Comparison of ENCODE assay signal across 1 cellular context in the genomic region with DNA sequence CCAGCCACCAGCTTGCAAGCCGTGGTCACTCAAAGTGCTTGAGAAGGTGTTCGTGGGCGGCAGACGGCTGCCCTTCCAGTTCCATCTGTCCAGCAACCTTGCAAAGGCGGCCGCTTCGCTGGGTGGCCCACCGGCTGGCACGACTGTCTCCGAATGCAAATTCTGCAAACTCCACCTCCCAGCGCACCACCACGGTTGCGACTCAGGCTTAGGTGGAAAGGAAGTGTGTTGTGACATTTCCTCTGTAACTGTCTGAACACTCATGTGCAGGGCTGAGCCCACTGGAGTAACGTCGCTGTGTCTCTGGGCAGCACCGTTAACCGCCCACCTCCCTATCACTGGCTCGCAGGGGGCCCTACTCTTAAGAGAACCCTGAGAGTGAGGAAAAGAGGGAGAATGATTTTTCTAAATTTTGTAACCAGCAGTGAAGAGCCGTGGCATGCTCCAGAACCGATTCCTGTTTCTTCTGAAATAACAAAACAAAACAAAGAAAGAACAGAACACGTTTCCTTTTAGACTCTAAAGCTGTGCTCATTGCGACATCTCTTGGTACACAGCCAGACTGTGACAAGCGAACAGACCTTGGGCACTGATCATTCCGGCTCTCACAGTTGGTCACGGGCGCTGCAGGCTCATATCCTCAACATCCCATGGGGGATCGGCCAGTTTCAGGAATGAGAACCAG.
TF ChIP-seq lines count a peak whose summit lies in the region.

A gene with protein sequence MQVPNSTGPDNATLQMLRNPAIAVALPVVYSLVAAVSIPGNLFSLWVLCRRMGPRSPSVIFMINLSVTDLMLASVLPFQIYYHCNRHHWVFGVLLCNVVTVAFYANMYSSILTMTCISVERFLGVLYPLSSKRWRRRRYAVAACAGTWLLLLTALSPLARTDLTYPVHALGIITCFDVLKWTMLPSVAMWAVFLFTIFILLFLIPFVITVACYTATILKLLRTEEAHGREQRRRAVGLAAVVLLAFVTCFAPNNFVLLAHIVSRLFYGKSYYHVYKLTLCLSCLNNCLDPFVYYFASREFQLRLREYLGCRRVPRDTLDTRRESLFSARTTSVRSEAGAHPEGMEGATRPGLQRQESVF (minus strand): TSS at position 155 of the 685 bp plus-strand sequence. CDS start 70,627 bp downstream, outside the sequence.

TF ChIP-seq in WTC11, 78 proteins besides CTCF, POLR2A, EP300 and RAD21 (continued from another document):
- TF ChIP-seq, protein P1, sequence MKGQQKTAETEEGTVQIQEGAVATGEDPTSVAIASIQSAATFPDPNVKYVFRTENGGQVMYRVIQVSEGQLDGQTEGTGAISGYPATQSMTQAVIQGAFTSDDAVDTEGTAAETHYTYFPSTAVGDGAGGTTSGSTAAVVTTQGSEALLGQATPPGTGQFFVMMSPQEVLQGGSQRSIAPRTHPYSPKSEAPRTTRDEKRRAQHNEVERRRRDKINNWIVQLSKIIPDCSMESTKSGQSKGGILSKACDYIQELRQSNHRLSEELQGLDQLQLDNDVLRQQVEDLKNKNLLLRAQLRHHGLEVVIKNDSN (CRISPR knock-in tag; IDR thresholded peaks at IDR 0.05): no peak
- TF ChIP-seq CBFB (CRISPR knock-in tag; IDR thresholded peaks at IDR 0.05; ENCODE audit: low read depth) (no peak), EMX1 (CRISPR knock-in tag; IDR thresholded peaks at IDR 0.05) (no peak), ZNF138 (CRISPR knock-in tag; conservative IDR thresholded peaks at IDR 0.05) (no peak), FOXJ3 (CRISPR knock-in tag; IDR thresholded peaks at IDR 0.05; ENCODE audit: borderline replicate concordance) (no peak), CREB1 (CRISPR knock-in tag; IDR thresholded peaks at IDR 0.05) (no peak), GTF2I (CRISPR knock-in tag; conservative IDR thresholded peaks at IDR 0.05) (no peak)
- TF ChIP-seq, protein P2, sequence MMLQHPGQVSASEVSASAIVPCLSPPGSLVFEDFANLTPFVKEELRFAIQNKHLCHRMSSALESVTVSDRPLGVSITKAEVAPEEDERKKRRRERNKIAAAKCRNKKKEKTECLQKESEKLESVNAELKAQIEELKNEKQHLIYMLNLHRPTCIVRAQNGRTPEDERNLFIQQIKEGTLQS (CRISPR knock-in tag; conservative IDR thresholded peaks at IDR 0.05): no peak
